Comparison of ENCODE assay signal across 8 cellular contexts in genomic region chr2:127355407-127356008, GRCh38. TPM values are rescaled to one million over a fixed set of nuclear protein-coding genes. Genes with fewer than 3 reads are reported as not detected.
DNase-seq lines count a peak whose midpoint lies in the region; ATAC-seq and TF ChIP-seq lines count a peak whose summit lies in the region.

No MANE protein-coding gene starts in this region.

- H3K4me3 ChIP-seq in A673 (ENCODE audit: low read depth, low read length, poor library complexity, severe bottlenecking), result no peak overlapping the region
- no peak overlapping the region for H3K4me3 ChIP-seq in SU-DHL-6 (ENCODE audit: insufficient read depth, low read length, poor library complexity, severe bottlenecking)
- no peak overlapping the region for H3K4me3 ChIP-seq in fibroblast of pulmonary artery (replicated peaks; ENCODE audit: low read depth, low read length)

- H3K36me3 Mint-ChIP-seq in stimulated activated effector memory CD8-positive, alpha-beta T cell treated with anti-CD3 and anti-CD28 coated beads, Interleukin-12 subunit alpha, Interleukin-12 subunit beta, amount 100 ng/mL, for 72 hours, result no peaks in the 10 kb centered on the region

- H3K4me1 ChIP-seq in A673 (ENCODE audit: insufficient read depth, low read length, poor library complexity, severe bottlenecking), result no peaks in the 10 kb centered on the region

- DNase-seq in A673 (ENCODE audit: low spot score), result peak; percentile 22
- no peak for DNase-seq in fibroblast of pulmonary artery (ENCODE audit: low read depth)
- no peak for DNase-seq in stimulated activated effector memory CD8-positive, alpha-beta T cell treated with anti-CD3 and anti-CD28 coated beads, Interleukin-12 subunit alpha, Interleukin-12 subunit beta, amount 100 ng/mL, for 72 hours (ENCODE audit: low spot score in 2 of 2)
- no peak for DNase-seq in DMS79 treated with DMSO at 0.1 percent for 48 hours (lab: John Stamatoyannopoulos, UW)

- no peaks in the 10 kb centered on the region for H3K9me3 Mint-ChIP-seq in stimulated activated effector memory CD8-positive, alpha-beta T cell treated with anti-CD3 and anti-CD28 coated beads, Interleukin-12 subunit alpha, Interleukin-12 subunit beta, amount 100 ng/mL, for 72 hours

- no TSS peak for BruUV-seq in A673 (replicated peaks; lab: Mats Ljungman, UMichigan)

- H3K4me3 Mint-ChIP-seq in stimulated activated effector memory CD8-positive, alpha-beta T cell treated with anti-CD3 and anti-CD28 coated beads, Interleukin-12 subunit alpha, Interleukin-12 subunit beta, amount 100 ng/mL, for 72 hours, result no peak overlapping the region

- no peak overlapping the region for H3K27ac ChIP-seq in A673 (ENCODE audit: low read depth, low read length, poor library complexity, severe bottlenecking)
- H3K27ac ChIP-seq in SU-DHL-6 (ENCODE audit: low read depth, low read length), result no peak overlapping the region

- peaks cover 84% of the 10 kb centered on the region for H3K79me2 ChIP-seq in SU-DHL-6 (ENCODE audit: insufficient read depth, low read length)

- H3K27me3 ChIP-seq in A673 (replicated peaks; ENCODE audit: insufficient read depth, low read depth, low read length, poor library complexity) (no peaks in the 10 kb centered on the region), SU-DHL-6 (ENCODE audit: low read length) (no peaks in the 10 kb centered on the region)

- no peaks in the 10 kb centered on the region for H3K9me2 ChIP-seq in SU-DHL-6 (replicated peaks; ENCODE audit: insufficient read depth, low read length)

- TF ChIP-seq CTCF in A673 (conservative IDR thresholded peaks at IDR 0.05; ENCODE audit: low read depth, low read length) (peak; percentile 81), GM12872 (IDR thresholded peaks at IDR 0.05; ENCODE audit: insufficient read depth, low read depth, low read length) (peak; percentile 68), SU-DHL-6 (IDR thresholded peaks at IDR 0.05; ENCODE audit: insufficient read depth, low read length, poor library complexity, severe bottlenecking) (peak; percentile 78), fibroblast of pulmonary artery (IDR thresholded peaks at IDR 0.05; ENCODE audit: low read length, missing control alignments) (peak; percentile 52)

- peaks cover 7% of the 10 kb centered on the region; the same call in 1 of the 2 replicates for H3F3A ChIP-seq in SU-DHL-6 (ENCODE audit: insufficient read depth)

- ATAC-seq in stimulated activated effector memory CD8-positive, alpha-beta T cell treated with anti-CD3 and anti-CD28 coated beads, Interleukin-12 subunit alpha, Interleukin-12 subunit beta, amount 100 ng/mL, for 72 hours, result peak; percentile 61
- ATAC-seq in HG03196 (IDR thresholded peaks at IDR 0.05; ENCODE audit: unreplicated experiment) (no peak), HG03095 (IDR thresholded peaks at IDR 0.05; ENCODE audit: unreplicated experiment) (no peak)

- H3K9me3 ChIP-seq in A673 (ENCODE audit: low read depth, low read length, poor library complexity, severe bottlenecking) (no peaks in the 10 kb centered on the region), SU-DHL-6 (ENCODE audit: insufficient read depth, low read length) (no peaks in the 10 kb centered on the region)

- peaks cover 61% of the 10 kb centered on the region for H3K4me1 Mint-ChIP-seq in stimulated activated effector memory CD8-positive, alpha-beta T cell treated with anti-CD3 and anti-CD28 coated beads, Interleukin-12 subunit alpha, Interleukin-12 subunit beta, amount 100 ng/mL, for 72 hours

- H2AFZ ChIP-seq in SU-DHL-6 (ENCODE audit: low read depth, low read length, severe bottlenecking), result no peak overlapping the region

- CTCF ChIA-PET in A673 (lab: Charles Lee), result no interaction called here

- H4K20me1 ChIP-seq in SU-DHL-6 (ENCODE audit: low read depth, low read length), result peaks cover 21% of the 10 kb centered on the region

- no peak overlapping the region for H3K27ac Mint-ChIP-seq in stimulated activated effector memory CD8-positive, alpha-beta T cell treated with anti-CD3 and anti-CD28 coated beads, Interleukin-12 subunit alpha, Interleukin-12 subunit beta, amount 100 ng/mL, for 72 hours

- H3K9ac ChIP-seq in SU-DHL-6 (ENCODE audit: low read length), result no peak overlapping the region

- H3K4me2 ChIP-seq in SU-DHL-6 (ENCODE audit: low read depth, low read length, poor library complexity, severe bottlenecking), result no peak overlapping the region

- no peaks in the 10 kb centered on the region for H3K36me3 ChIP-seq in A673 (ENCODE audit: insufficient read depth, low read length, poor library complexity, severe bottlenecking)
- H3K36me3 ChIP-seq in SU-DHL-6 (ENCODE audit: low read length), result no peaks in the 10 kb centered on the region

- intact Hi-C loops in A673 (cut with micrococcal nuclease; ENCODE audit: unreplicated experiment), result no loop called here

- POLR2A ChIA-PET in A673 (lab: Charles Lee; ENCODE audit: low non-redundant PET), result no interaction called here

RNA-seq across cellular contexts. Expression of gene MAP3K2, which starts 32.3 kb away (rescaled TPM):
- 54.8 and 55.1 TPM in 2 replicates for total RNA-seq in A673 (2021)
